Comparison of ENCODE assay signal across 15 cellular contexts in the genomic region with DNA sequence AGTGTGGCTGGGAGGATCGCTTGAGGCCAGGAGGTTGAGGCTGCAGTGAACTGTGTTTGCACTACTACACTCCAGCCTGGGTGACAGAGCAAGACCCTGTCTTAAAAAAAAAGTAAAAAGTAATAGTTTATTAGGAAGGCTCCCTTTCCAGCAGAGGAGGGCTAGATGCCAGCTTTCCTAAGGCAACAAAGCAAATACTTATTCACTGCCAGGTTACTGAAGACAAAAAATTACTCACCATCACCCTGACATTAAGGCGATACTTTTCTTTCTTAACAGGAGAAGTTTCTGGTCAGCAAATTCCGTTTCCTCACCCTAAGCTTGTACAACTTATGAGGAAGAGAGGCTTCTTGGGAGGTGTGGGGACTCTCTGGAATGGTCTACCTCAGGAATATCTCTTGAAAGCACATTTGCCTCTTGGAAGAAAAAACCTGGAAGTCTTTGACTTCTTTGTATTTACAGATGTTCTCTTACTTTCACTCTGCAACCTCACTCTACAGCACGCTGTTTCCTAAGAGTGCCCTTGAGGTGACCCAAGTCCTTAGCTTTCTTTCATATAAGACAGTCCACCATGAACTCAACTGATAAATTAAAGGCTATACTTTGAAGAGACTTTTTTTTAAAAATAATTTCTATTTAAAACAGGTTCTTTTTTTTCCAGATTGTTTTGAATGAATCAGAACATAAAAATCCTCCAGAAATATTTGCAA. TPM values are rescaled to one million over a fixed set of nuclear protein-coding genes. Genes with fewer than 3 reads are reported as not detected.
DNase-seq lines count a peak whose midpoint lies in the region; ATAC-seq and TF ChIP-seq lines count a peak whose summit lies in the region.
"Had no signal": no experiment of that assay in that cellular context is flagged by ENCODE, and none has a peak within 500 bp of the region (broad histone marks: within the 10 kb centered on the region; RNA-seq: fewer than 3 reads in every experiment).

No MANE protein-coding gene starts in this region.

- no peaks in the 10 kb centered on the region for H3K4me1 Mint-ChIP-seq in activated T-cell treated with anti-CD3 and anti-CD28 coated beads, Interleukin-2, amount 50 U/mL, for 24 hours (ENCODE audit: low read depth)
- H3K4me1 Mint-ChIP-seq: activated naive CD8-positive, alpha-beta T cell treated with anti-CD3 and anti-CD28 coated beads for 36 hours had no signal

- H3K4me3 Mint-ChIP-seq in activated T-cell treated with anti-CD3 and anti-CD28 coated beads, Interleukin-2, amount 50 U/mL, for 24 hours, result no peak overlapping the region
- H3K4me3 Mint-ChIP-seq: activated naive CD8-positive, alpha-beta T cell treated with anti-CD3 and anti-CD28 coated beads for 36 hours; dendritic cell treated with granulocyte-macrophage colony-stimulating factor and Interleukin-4, amounts not matched to agents 40 ng/mL and 50 ng/mL, for 4 days; stimulated activated naive CD8-positive, alpha-beta T cell treated with anti-CD3 and anti-CD28 coated beads, Interleukin-15, Interleukin-2, amounts not matched to agents 100 ng/mL and 50 ng/mL, for 24 hours had no signal

- no peaks in the 10 kb centered on the region for H3K27me3 Mint-ChIP-seq in activated T-cell treated with anti-CD3 and anti-CD28 coated beads, Interleukin-2, amount 50 U/mL, for 24 hours
- H3K27me3 Mint-ChIP-seq: activated naive CD8-positive, alpha-beta T cell treated with anti-CD3 and anti-CD28 coated beads for 36 hours; dendritic cell treated with granulocyte-macrophage colony-stimulating factor and Interleukin-4, amounts not matched to agents 40 ng/mL and 50 ng/mL, for 4 days; stimulated activated naive CD8-positive, alpha-beta T cell treated with anti-CD3 and anti-CD28 coated beads, Interleukin-15, Interleukin-2, amounts not matched to agents 100 ng/mL and 50 ng/mL, for 24 hours had no signal

- H3K9me3 Mint-ChIP-seq in activated T-cell treated with anti-CD3 and anti-CD28 coated beads, Interleukin-2, amount 50 U/mL, for 24 hours, result no peaks in the 10 kb centered on the region
- H3K9me3 Mint-ChIP-seq: activated naive CD8-positive, alpha-beta T cell treated with anti-CD3 and anti-CD28 coated beads for 36 hours; dendritic cell treated with granulocyte-macrophage colony-stimulating factor and Interleukin-4, amounts not matched to agents 40 ng/mL and 50 ng/mL, for 4 days; stimulated activated naive CD8-positive, alpha-beta T cell treated with anti-CD3 and anti-CD28 coated beads, Interleukin-15, Interleukin-2, amounts not matched to agents 100 ng/mL and 50 ng/mL, for 24 hours had no signal

- peak overlapping the region; percentile 13 for H3K27ac Mint-ChIP-seq in activated T-cell treated with anti-CD3 and anti-CD28 coated beads, Interleukin-2, amount 50 U/mL, for 24 hours
- H3K27ac Mint-ChIP-seq: activated naive CD8-positive, alpha-beta T cell treated with anti-CD3 and anti-CD28 coated beads for 36 hours; dendritic cell treated with granulocyte-macrophage colony-stimulating factor and Interleukin-4, amounts not matched to agents 40 ng/mL and 50 ng/mL, for 4 days; stimulated activated naive CD8-positive, alpha-beta T cell treated with anti-CD3 and anti-CD28 coated beads, Interleukin-15, Interleukin-2, amounts not matched to agents 100 ng/mL and 50 ng/mL, for 24 hours had no signal

- ATAC-seq in left lung (peak; percentile 13), GM19023 (IDR thresholded peaks at IDR 0.05; ENCODE audit: unreplicated experiment) (no peak)

- TF ChIP-seq CTCF in breast epithelium (IDR thresholded peaks at IDR 0.05), result no peak
- no peak for TF ChIP-seq CTCF in left lung (IDR thresholded peaks at IDR 0.05)
- TF ChIP-seq CTCF in vagina (IDR thresholded peaks at IDR 0.05), result no peak

- no peak overlapping the region for H3K4me3 ChIP-seq in breast epithelium
- H3K4me3 ChIP-seq in left lung, result no peak overlapping the region
- no peak overlapping the region for H3K4me3 ChIP-seq in vagina
- H3K4me3 ChIP-seq: SJCRH30 had no signal

- H3K36me3 ChIP-seq in breast epithelium, result no peaks in the 10 kb centered on the region
- peaks cover 0 to 10% of the 10 kb centered on the region in 2 donors for H3K36me3 ChIP-seq in left lung
- no peaks in the 10 kb centered on the region for H3K36me3 ChIP-seq in vagina
- H3K36me3 ChIP-seq: SJCRH30 had no signal

- TF ChIP-seq POLR2A in breast epithelium (IDR thresholded peaks at IDR 0.05), result no peak
- TF ChIP-seq POLR2A in vagina (IDR thresholded peaks at IDR 0.05), result no peak

- H3K9me3 ChIP-seq in breast epithelium (no peaks in the 10 kb centered on the region), left lung (no peaks in the 10 kb centered on the region), vagina (no peaks in the 10 kb centered on the region)
- H3K9me3 ChIP-seq: SJCRH30 had no signal

- peaks cover 54% of the 10 kb centered on the region for H3K36me3 Mint-ChIP-seq in activated T-cell treated with anti-CD3 and anti-CD28 coated beads, Interleukin-2, amount 50 U/mL, for 24 hours (ENCODE audit: low read depth)

- intact Hi-C loops in breast epithelium (cut with DNase I; ENCODE audit: low total_unique reads) (no loop called here), left lung (cut with DNase I) (no loop called here), vagina (cut with DNase I) (no loop called here)

- no peak for DNase-seq in activated T-cell treated with anti-CD3 and anti-CD28 coated beads, Interleukin-2, amount 50 U/mL, for 24 hours
- no peak for DNase-seq in activated T-cell treated with anti-CD3 and anti-CD28 coated beads, Interleukin-2, amount 50 U/mL, for 48 hours
- DNase-seq in breast epithelium (ENCODE audit: low spot score in 2 of 2) (no peak), left lung (no peak), vagina (ENCODE audit: extremely low spot score in 2 of 2) (peak in 1 of 2 donors; percentile 77), HUDEP-2 (lab: John Stamatoyannopoulos, UW; ENCODE audit: unreplicated experiment in 76 of 76) (no peak)
- no peak for DNase-seq in activated CD4-positive, CD25-positive, alpha-beta regulatory T cell treated with anti-CD3 and anti-CD28 coated beads, Interleukin-2, amount 50 U/mL, for 72 hours
- DNase-seq: activated naive CD8-positive, alpha-beta T cell treated with anti-CD3 and anti-CD28 coated beads for 36 hours; glutamatergic neuron; right cardiac atrium; SJCRH30 had no signal

- H3K27ac ChIP-seq in breast epithelium (peak overlapping the region; percentile 70 to 74), left lung (peak overlapping the region in 1 of 2 donors; percentile 9), vagina (peak overlapping the region; percentile 74)
- H3K27ac ChIP-seq: 22Rv1, SJCRH30 had no signal

- H3K27me3 ChIP-seq in breast epithelium (no peaks in the 10 kb centered on the region), left lung (no peaks in the 10 kb centered on the region), vagina (no peaks in the 10 kb centered on the region)
- H3K27me3 ChIP-seq: SJCRH30 had no signal

- H3K4me1 ChIP-seq in breast epithelium (no peaks in the 10 kb centered on the region), left lung (peaks cover 0 to 10% of the 10 kb centered on the region in 2 donors), vagina (peaks cover 36% of the 10 kb centered on the region)

RNA-seq across cellular contexts. Expression of gene TRAF3IP2, which starts 52.9 kb away (rescaled TPM):
- total RNA-seq in breast epithelium (10 to 100 TPM; 28.2 to 42.9 (median 41.6) TPM), left lung (10 to 100 TPM; 25.6 to 26.2 TPM), vagina (35.1 TPM)
